25 cellular contexts compared by ENCODE assay signal in genomic region chr5:99973779-99974178, GRCh38.
"Had no signal": no experiment of that assay in that cellular context is flagged by ENCODE, and none has a peak within 500 bp of the region (broad histone marks: within the 10 kb centered on the region; RNA-seq: fewer than 3 reads in every experiment).

No MANE protein-coding gene starts in this region.

- H3K27me3 Mint-ChIP-seq: central memory CD8-positive, alpha-beta T cell; dendritic cell treated with granulocyte-macrophage colony-stimulating factor and Interleukin-4, amounts not matched to agents 40 ng/mL and 50 ng/mL, for 4 days; memory B cell; naive thymus-derived CD4-positive, alpha-beta T cell; stimulated activated memory B cell treated with anti-CD40 and anti-IgM and Interleukin-4, amounts not matched to agents 10 μg/mL and 1 μg/mL and 100 μg/mL, for 72 hours had no signal

- H3K9me3 Mint-ChIP-seq: central memory CD8-positive, alpha-beta T cell; dendritic cell treated with granulocyte-macrophage colony-stimulating factor and Interleukin-4, amounts not matched to agents 40 ng/mL and 50 ng/mL, for 4 days; memory B cell; mesothelial cell of epicardium; stimulated activated memory B cell treated with anti-CD40 and anti-IgM and Interleukin-4, amounts not matched to agents 10 μg/mL and 1 μg/mL and 100 μg/mL, for 72 hours had no signal

- H3K9me3 ChIP-seq: colonic mucosa, esophagus squamous epithelium, neutrophil, pancreas, testis, tibial artery, upper lobe of left lung, uterus had no signal

- H3K36me3 ChIP-seq: colonic mucosa, esophagus squamous epithelium, neutrophil, pancreas, tibial artery, upper lobe of left lung, uterus had no signal

- DNase-seq: colonic mucosa; effector memory CD4-positive, alpha-beta T cell; erythroblast; esophagus squamous epithelium; foreskin melanocyte; hypothalamus; immature natural killer cell; islet precursor cell; kidney glomerular epithelial cell; naive thymus-derived CD4-positive, alpha-beta T cell; pancreas; stimulated activated CD4-positive, alpha-beta T cell treated with anti-CD3 and anti-CD28 coated beads, Interleukin-4, amount 100 ng/mL, for 4 hours; stimulated activated naive CD8-positive, alpha-beta T cell treated with anti-CD3 and anti-CD28 coated beads, Interleukin-15, Interleukin-2, amounts not matched to agents 100 U/mL and 50 U/mL, for 24 hours; substantia nigra; testis; tibial artery; upper lobe of left lung; uterus had no signal

- H3K27ac Mint-ChIP-seq: dendritic cell treated with granulocyte-macrophage colony-stimulating factor and Interleukin-4, amounts not matched to agents 40 ng/mL and 50 ng/mL, for 4 days; immature natural killer cell; memory B cell; mesothelial cell of epicardium; naive thymus-derived CD4-positive, alpha-beta T cell; stimulated activated memory B cell treated with anti-CD40 and anti-IgM and Interleukin-4, amounts not matched to agents 10 μg/mL and 1 μg/mL and 100 μg/mL, for 72 hours had no signal

- H3K4me3 Mint-ChIP-seq: central memory CD8-positive, alpha-beta T cell; dendritic cell treated with granulocyte-macrophage colony-stimulating factor and Interleukin-4, amounts not matched to agents 40 ng/mL and 50 ng/mL, for 4 days; immature natural killer cell; memory B cell; mesothelial cell of epicardium; naive thymus-derived CD4-positive, alpha-beta T cell; stimulated activated memory B cell treated with anti-CD40 and anti-IgM and Interleukin-4, amounts not matched to agents 10 μg/mL and 1 μg/mL and 100 μg/mL, for 72 hours had no signal

- H3K4me1 Mint-ChIP-seq: central memory CD8-positive, alpha-beta T cell; immature natural killer cell; memory B cell; naive thymus-derived CD4-positive, alpha-beta T cell; stimulated activated memory B cell treated with anti-CD40 and anti-IgM and Interleukin-4, amounts not matched to agents 10 μg/mL and 1 μg/mL and 100 μg/mL, for 72 hours had no signal

- H3K27me3 ChIP-seq: colonic mucosa, esophagus squamous epithelium, neutrophil, pancreas, testis, tibial artery, upper lobe of left lung, uterus had no signal

- H3K36me3 Mint-ChIP-seq: immature natural killer cell; memory B cell; mesothelial cell of epicardium; naive thymus-derived CD4-positive, alpha-beta T cell; stimulated activated memory B cell treated with anti-CD40 and anti-IgM and Interleukin-4, amounts not matched to agents 10 μg/mL and 1 μg/mL and 100 μg/mL, for 72 hours had no signal

- H3K4me1 ChIP-seq: colonic mucosa, esophagus squamous epithelium, pancreas, testis, tibial artery, upper lobe of left lung, uterus had no signal

- H3K4me3 ChIP-seq: colonic mucosa, esophagus squamous epithelium, lung, pancreas, testis, tibial artery, upper lobe of left lung, uterus had no signal

- H3K27ac ChIP-seq: colonic mucosa, esophagus squamous epithelium, neutrophil, pancreas, testis, tibial artery, upper lobe of left lung, uterus had no signal
